In the genomic region with DNA sequence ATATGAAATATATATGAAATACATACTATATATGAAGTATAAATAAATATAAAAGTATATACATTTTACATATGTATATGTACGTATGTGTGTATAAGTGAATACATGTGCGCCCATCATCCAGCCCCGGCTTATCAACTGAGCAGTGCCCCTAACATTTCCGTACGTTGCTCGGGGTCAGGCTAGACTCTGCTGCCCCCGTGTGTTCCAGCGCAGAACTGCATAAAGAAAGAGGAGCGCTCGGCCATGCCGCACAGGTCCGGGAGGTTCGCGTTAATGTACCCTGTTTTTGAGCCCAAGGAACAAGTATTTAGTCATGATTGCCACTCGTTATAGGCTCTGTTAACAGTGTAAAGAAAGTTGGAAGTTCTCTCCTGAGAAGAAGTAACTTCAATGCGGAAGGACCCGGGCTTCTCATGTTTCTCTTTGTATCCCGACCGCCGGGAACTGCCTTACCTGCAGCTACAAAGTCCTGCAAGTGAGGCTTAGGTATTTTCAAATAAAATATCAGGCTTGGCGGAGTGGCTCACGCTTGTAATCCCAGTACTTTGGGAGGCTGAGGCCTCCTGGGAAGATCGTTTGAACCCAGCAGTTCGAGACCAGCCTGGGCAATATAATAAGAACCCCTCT, we compare ENCODE assay signal across 8 cellular contexts. TPM values are rescaled to one million over a fixed set of nuclear protein-coding genes. Genes with fewer than 3 reads are reported as not detected.
A peak's percentile ranks its signal among the peaks of the same experiment; 100 is the strongest.
DNase-seq lines count a peak whose midpoint lies in the region; ATAC-seq and TF ChIP-seq lines count a peak whose summit lies in the region.

No MANE protein-coding gene starts in this region.

- no peaks in the 10 kb centered on the region for H3K4me1 ChIP-seq in RWPE2 (ENCODE audit: insufficient read depth, poor library complexity, severe bottlenecking)
- peaks cover 0 to 15% (median 0%) of the 10 kb centered on the region in 3 donors for H3K4me1 ChIP-seq in gastroesophageal sphincter
- no peaks in the 10 kb centered on the region for H3K4me1 ChIP-seq in parathyroid adenoma
- H3K4me1 ChIP-seq in tibial nerve: peaks cover 0 to 4% (median 0%) of the 10 kb centered on the region in 4 donors

- peak; percentile 55 for DNase-seq in EH (ENCODE audit: low read depth)
- peak; percentile 33 for DNase-seq in KG1 (lab: John Stamatoyannopoulos, UW)
- DNase-seq in RWPE2 (ENCODE audit: low spot score): no peak
- DNase-seq in activated effector memory CD4-positive, alpha-beta T cell treated with anti-CD3 and anti-CD28 coated beads, Interleukin-2, amount 50 U/mL, for 16 hours: peak; percentile 90
- peak; percentile 63 to 85 for DNase-seq in tibial nerve (ENCODE audit: low spot score in 2 of 2)

- no peak overlapping the region for H3K9ac ChIP-seq in parathyroid adenoma

- H3K27ac ChIP-seq in RWPE2 (ENCODE audit: poor library complexity, severe bottlenecking) (no peak overlapping the region), gastroesophageal sphincter (no peak overlapping the region), parathyroid adenoma (no peak overlapping the region), tibial nerve (no peak overlapping the region)

- H3K4me3 ChIP-seq in RWPE2 (ENCODE audit: severe bottlenecking) (peak overlapping the region; percentile 6), gastroesophageal sphincter (peak overlapping the region in 1 of 2 donors; percentile 30), parathyroid adenoma (ENCODE audit: low read depth, low read length) (peak overlapping the region; percentile 57), tibial nerve (no peak overlapping the region)

- peak overlapping the region; percentile 85 for H2AFZ ChIP-seq in parathyroid adenoma

- H3K79me2 ChIP-seq in parathyroid adenoma: no peaks in the 10 kb centered on the region

- TF ChIP-seq POLR2A in gastroesophageal sphincter (IDR thresholded peaks at IDR 0.05) (no peak), tibial nerve (IDR thresholded peaks at IDR 0.05) (no peak)

- TF ChIP-seq CTCF in RWPE2 (IDR thresholded peaks at IDR 0.05; ENCODE audit: poor library complexity, severe bottlenecking) (peak; percentile 93), gastroesophageal sphincter (IDR thresholded peaks at IDR 0.05) (peak; percentile 76 to 92 (median 86)), parathyroid adenoma (IDR thresholded peaks at IDR 0.05) (peak; percentile 87), tibial nerve (IDR thresholded peaks at IDR 0.05) (peak; percentile 72 to 96 (median 90))

- H3K27me3 ChIP-seq in RWPE2 (ENCODE audit: insufficient read depth, poor library complexity, severe bottlenecking) (peaks cover 4% of the 10 kb centered on the region), gastroesophageal sphincter (peaks cover 4% of the 10 kb centered on the region), parathyroid adenoma (ENCODE audit: control insufficient read depth, insufficient read depth, low read length) (no peaks in the 10 kb centered on the region), tibial nerve (peaks cover 0 to 11% of the 10 kb centered on the region in 2 donors)

- WGBS in gastroesophageal sphincter (ENCODE audit: low coverage in 1 of 2), 2 donors: 2 to 10% methylated on average over 6 to 16 of the region's 24 CpGs
- 14 to 15% methylated on average over 24 of the region's 24 CpGs for WGBS in tibial nerve, 2 donors

- ATAC-seq in GM21737 (IDR thresholded peaks at IDR 0.05; ENCODE audit: unreplicated experiment): peak; percentile 91
- peak; percentile 85 for ATAC-seq in RWPE2 (ENCODE audit: low read depth)
- ATAC-seq in gastroesophageal sphincter: peak; percentile 71

- H3K36me3 ChIP-seq in RWPE2 (ENCODE audit: low read depth): no peaks in the 10 kb centered on the region
- H3K36me3 ChIP-seq in gastroesophageal sphincter: no peaks in the 10 kb centered on the region
- H3K36me3 ChIP-seq in parathyroid adenoma (ENCODE audit: control insufficient read depth, insufficient read depth, low read length): no peaks in the 10 kb centered on the region
- H3K36me3 ChIP-seq in tibial nerve: no peaks in the 10 kb centered on the region

- H3K9me3 ChIP-seq in RWPE2 (ENCODE audit: severe bottlenecking) (no peaks in the 10 kb centered on the region), gastroesophageal sphincter (no peaks in the 10 kb centered on the region), parathyroid adenoma (ENCODE audit: control insufficient read depth, low read length) (no peaks in the 10 kb centered on the region), tibial nerve (no peaks in the 10 kb centered on the region)

- TF ChIP-seq EP300 in gastroesophageal sphincter (IDR thresholded peaks at IDR 0.05): no peak
- TF ChIP-seq EP300 in tibial nerve (IDR thresholded peaks at IDR 0.05): no peak

- H3K4me2 ChIP-seq in parathyroid adenoma (ENCODE audit: low read length): peak overlapping the region; percentile 75

RNA-seq across cellular contexts. Expression of a gene that starts 55.7 kb away (rescaled TPM):
- total RNA-seq in gastroesophageal sphincter (under 1 TPM in 2 of 4 donors, not detected in 2; 0.08 to 0.13 TPM), tibial nerve (not detected)

Comparison
In these comparisons a context has a peak if more than half of its experiments do, and no peak if none do; other contexts are left out.
1. H3K4me3 ChIP-seq: peak in RWPE2 (single experiment) and parathyroid adenoma (single experiment); none in tibial nerve (0 of 4).
2. Peak in every context shown above with its lines, with median percentiles within 50 percentile points of each other: ATAC-seq and CTCF ChIP-seq.